In genomic region chr3:152899306-152899705, GRCh38 we compare ENCODE assay signal across 25 cellular contexts.
"Had no signal": no experiment of that assay in that cellular context is flagged by ENCODE, and none has a peak within 500 bp of the region (broad histone marks: within the 10 kb centered on the region; RNA-seq: fewer than 3 reads in every experiment).

No MANE protein-coding gene starts in this region.

- H3K36me3 ChIP-seq: brain microvascular endothelial cell, esophagus muscularis mucosa, heart right ventricle, neural progenitor cell, right atrium auricular region, spleen, suprapubic skin, tibial artery, upper lobe of right lung had no signal

- H3K4me1 ChIP-seq: esophagus muscularis mucosa, foreskin keratinocyte, neural progenitor cell, parathyroid adenoma, right atrium auricular region, spleen, suprapubic skin, tibial artery, upper lobe of right lung had no signal

- H3K9me3 ChIP-seq: esophagus muscularis mucosa, heart right ventricle, right atrium auricular region, spleen, suprapubic skin, tibial artery, upper lobe of right lung had no signal

- DNase-seq: activated CD4-positive, alpha-beta memory T cell treated with anti-CD3 and anti-CD28 coated beads for 36 hours; activated CD4-positive, alpha-beta T cell treated with anti-CD3 and anti-CD28 coated beads, Interleukin-2, amount 10 ng/mL, durations not matched to agents 24 days and 14 days; activated CD8-positive, alpha-beta memory T cell treated with anti-CD3 and anti-CD28 coated beads, Interleukin-2, amount 50 U/mL, for 48 hours; activated gamma-delta T cell treated with Interleukin-2 at 50 U/mL for 16 hours; activated naive CD4-positive, alpha-beta T cell treated with anti-CD3 and anti-CD28 coated beads, Interleukin-2, amount 50 U/mL, for 16 hours; activated T-cell treated with anti-CD3 and anti-CD28 coated beads, Interleukin-2, amount 50 U/mL, for 24 hours; amniotic stem cell; brain microvascular endothelial cell; foreskin keratinocyte; heart right ventricle; natural killer cell; occipital lobe; spleen; stimulated activated naive CD4-positive, alpha-beta T cell; T-helper 9 cell; tibial artery; upper lobe of right lung had no signal

- H3K27me3 ChIP-seq: brain microvascular endothelial cell, esophagus muscularis mucosa, foreskin keratinocyte, heart right ventricle, neural progenitor cell, right atrium auricular region, spleen, suprapubic skin, tibial artery, upper lobe of right lung had no signal

- FAIRE-seq: astrocyte, TTC549 had no signal

- H3K27ac ChIP-seq: brain microvascular endothelial cell, esophagus muscularis mucosa, foreskin keratinocyte, heart right ventricle, neural progenitor cell, parathyroid adenoma, right atrium auricular region, spleen, suprapubic skin, tibial artery, upper lobe of right lung, VCaP had no signal

- H3K4me3 ChIP-seq: esophagus muscularis mucosa, heart right ventricle, neural progenitor cell, right atrium auricular region, spleen, suprapubic skin, tibial artery, upper lobe of right lung had no signal
